In the genomic region with DNA sequence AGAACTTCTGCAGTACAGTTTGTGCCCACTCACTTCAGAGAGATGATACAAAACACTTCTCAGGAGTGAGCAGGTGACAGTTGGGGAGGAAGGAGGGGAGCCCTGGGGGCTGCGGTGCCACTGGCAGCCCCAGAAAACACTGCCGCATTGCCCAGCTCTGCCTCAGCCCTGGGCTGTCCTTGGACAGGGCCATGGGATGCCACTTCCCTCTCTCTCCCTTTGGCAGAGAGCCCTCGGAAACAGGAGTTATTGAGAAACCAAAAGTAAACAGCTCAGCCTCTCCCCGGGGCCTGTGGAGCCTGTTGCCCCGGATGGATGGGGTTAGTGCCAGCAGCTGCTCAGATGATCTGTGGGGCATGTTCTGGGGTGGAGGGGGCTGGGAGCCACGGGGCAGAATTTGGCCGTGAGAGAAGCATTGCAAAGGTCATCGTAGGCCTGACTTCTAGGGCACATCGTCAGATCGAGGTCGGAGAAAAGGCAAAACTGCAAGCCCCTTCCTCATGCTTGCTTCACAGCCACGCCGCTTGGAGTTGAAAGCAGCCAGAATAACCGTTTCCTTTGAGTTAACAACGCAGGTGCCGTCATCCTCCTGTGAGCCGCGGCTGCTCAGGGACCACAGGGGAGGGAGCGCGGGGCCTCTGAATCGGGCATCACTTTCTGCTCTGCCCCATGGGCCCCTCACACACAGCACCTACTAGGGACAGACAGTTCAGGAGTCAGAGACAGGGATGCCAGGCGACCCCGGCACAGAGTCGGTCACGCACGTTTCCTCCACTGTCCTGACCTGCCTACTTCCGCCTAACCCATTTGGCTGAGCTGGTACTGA, we compare ENCODE assay signal across 8 cellular contexts.
DNase-seq lines count a peak whose midpoint lies in the region; ATAC-seq and TF ChIP-seq lines count a peak whose summit lies in the region.

No MANE protein-coding gene starts in this region.

- H3K27ac ChIP-seq in Panc1 (ENCODE audit: low read length) (peak overlapping the region; percentile 44; the same call in 1 of the 2 replicates), right atrium auricular region (peak overlapping the region; percentile 83 to 86)

- POLR2A ChIA-PET in Panc1 (lab: Charles Lee): no interaction called here

- H3K9me3 Mint-ChIP-seq in activated naive CD4-positive, alpha-beta T cell treated with anti-CD3 and anti-CD28 coated beads, Interleukin-2, amount 50 U/mL, for 24 hours: no peaks in the 10 kb centered on the region

- peak overlapping the region; percentile 84 for H3K4me3 Mint-ChIP-seq in activated naive CD4-positive, alpha-beta T cell treated with anti-CD3 and anti-CD28 coated beads, Interleukin-2, amount 50 U/mL, for 24 hours

- BruUV-seq in Panc1 (replicated peaks; lab: Mats Ljungman, UMichigan): no TSS peak

- no peaks in the 10 kb centered on the region for H3K9me3 ChIP-seq in Panc1 (ENCODE audit: control insufficient read depth, insufficient read depth, low read depth, low read length)
- H3K9me3 ChIP-seq in right atrium auricular region: no peaks in the 10 kb centered on the region

- in situ Hi-C loops in Panc1 (cut with HindIII; ENCODE audit: low pct_unique_long_range_greater_than_20kb, low sequenced_read_pairs): no loop called here

- H3K4me1 ChIP-seq in Panc1 (ENCODE audit: control insufficient read depth, insufficient read depth, low read length) (no peaks in the 10 kb centered on the region), right atrium auricular region (peaks cover 0 to 33% of the 10 kb centered on the region in 2 donors)

- no peak for TF ChIP-seq CTCF in Panc1 (IDR thresholded peaks at IDR 0.05)
- TF ChIP-seq CTCF in right atrium auricular region (IDR thresholded peaks at IDR 0.05): no peak

- peak overlapping the region; percentile 94 for H3K27ac Mint-ChIP-seq in activated naive CD4-positive, alpha-beta T cell treated with anti-CD3 and anti-CD28 coated beads, Interleukin-2, amount 50 U/mL, for 24 hours

- ATAC-seq in GM19025 (IDR thresholded peaks at IDR 0.05; ENCODE audit: low read depth, unreplicated experiment): peak; percentile 81
- peak; percentile 54 for ATAC-seq in HG03378 (IDR thresholded peaks at IDR 0.05; ENCODE audit: unreplicated experiment)
- ATAC-seq in Panc1: peak; percentile 89

- intact Hi-C loops in Panc1 (cut with micrococcal nuclease; ENCODE audit: unreplicated experiment): loop anchor here (1.0 kb wide), 1 partner anchor 8 kb away; no protein-coding TSS in a partner anchor

- DNase-seq in AG20443 (ENCODE audit: low spot score) (peak; percentile 83), Panc1 (ENCODE audit: low read depth, low spot score) (no peak), right atrium auricular region (ENCODE audit: low spot score) (peak; percentile 76), 8988T (no peak)
- DNase-seq in stimulated activated CD4-positive, alpha-beta T cell treated with anti-CD3 and anti-CD28 coated beads, Interleukin-12 subunit alpha, Interleukin-12 subunit beta, amount 100 ng/mL, for 4 hours: peak; percentile 34

- H3K36me3 ChIP-seq in Panc1 (ENCODE audit: control insufficient read depth, insufficient read depth, low read length) (no peaks in the 10 kb centered on the region), right atrium auricular region (no peaks in the 10 kb centered on the region)

- CTCF ChIA-PET in Panc1 (lab: Charles Lee): no interaction called here

- H3K4me3 ChIP-seq in Panc1 (ENCODE audit: low read depth in 2 of 2, low read length in 2 of 2): peak overlapping the region in 1 of 2 experiments; percentile 42; a peak in 2 of 4 replicates
- peak overlapping the region; percentile 3 to 34 for H3K4me3 ChIP-seq in right atrium auricular region

- H3K27me3 ChIP-seq in Panc1 (ENCODE audit: control insufficient read depth, insufficient read depth, low read length) (no peaks in the 10 kb centered on the region), right atrium auricular region (no peaks in the 10 kb centered on the region)

- peaks cover 23% of the 10 kb centered on the region for H3K4me1 Mint-ChIP-seq in activated naive CD4-positive, alpha-beta T cell treated with anti-CD3 and anti-CD28 coated beads, Interleukin-2, amount 50 U/mL, for 24 hours

- no peaks in the 10 kb centered on the region for H3K27me3 Mint-ChIP-seq in activated naive CD4-positive, alpha-beta T cell treated with anti-CD3 and anti-CD28 coated beads, Interleukin-2, amount 50 U/mL, for 24 hours

- peaks cover 3% of the 10 kb centered on the region for H3K36me3 Mint-ChIP-seq in activated naive CD4-positive, alpha-beta T cell treated with anti-CD3 and anti-CD28 coated beads, Interleukin-2, amount 50 U/mL, for 24 hours

Comparison
In these comparisons a context has a peak if more than half of its experiments do, and no peak if none do; other contexts are left out.
1. DNase-seq: peak in AG20443 (single experiment), right atrium auricular region (single experiment) and stimulated activated CD4-positive, alpha-beta T cell treated with anti-CD3 and anti-CD28 coated beads, Interleukin-12 subunit alpha, Interleukin-12 subunit beta, amount 100 ng/mL, for 4 hours (single experiment); none in Panc1 (single experiment) and 8988T (single experiment).
2. Peak in every context shown above with its lines, with median percentiles within 50 percentile points of each other: ATAC-seq.